ENCODE assay signal across 31 cellular contexts in the genomic region with DNA sequence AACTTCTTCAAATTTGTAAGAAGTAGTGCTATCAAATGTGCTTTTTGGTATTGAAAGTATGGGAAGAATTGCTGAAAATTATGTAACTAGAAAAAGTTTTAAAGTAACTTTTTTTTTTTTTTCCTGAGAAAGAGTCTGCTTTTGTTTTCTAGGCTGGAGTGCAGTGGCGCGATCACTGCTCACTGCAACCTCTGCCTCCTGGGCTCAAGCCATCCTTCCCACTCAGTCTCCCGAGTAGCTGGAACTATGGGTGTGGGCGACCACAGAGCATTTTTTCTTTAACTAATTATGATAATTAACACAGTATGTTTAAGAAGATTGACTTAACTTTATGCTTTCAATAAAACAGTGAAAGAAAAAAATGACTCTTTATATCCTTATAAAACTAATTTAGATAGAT. TPM values are rescaled to one million over a fixed set of nuclear protein-coding genes. Genes with fewer than 3 reads are reported as not detected.
"Had no signal": no experiment of that assay in that cellular context is flagged by ENCODE, and none has a peak within 500 bp of the region (broad histone marks: within the 10 kb centered on the region; RNA-seq: fewer than 3 reads in every experiment).

No MANE protein-coding gene starts in this region.

- H3K4me2 ChIP-seq: neural progenitor cell had no signal

- H3K27ac Mint-ChIP-seq: activated CD4-positive, alpha-beta memory T cell treated with anti-CD3 and anti-CD28 coated beads, Interleukin-2, amount 10 ng/mL, durations not matched to agents 7 days and 5 days; activated CD4-positive, alpha-beta T cell treated with anti-CD3 and anti-CD28 coated beads, Interleukin-2, amount 10 ng/mL, durations not matched to agents 7 days and 5 days; activated T-cell treated with anti-CD3 and anti-CD28 coated beads, Interleukin-2, amount 50 U/mL, for 24 hours; activated T-helper 17 cell treated with anti-CD3 and anti-CD28 coated beads, Interleukin-2, amount 50 U/mL, for 72 hours; dendritic cell treated with granulocyte-macrophage colony-stimulating factor and Interleukin-4, amounts not matched to agents 40 ng/mL and 50 ng/mL, for 4 days; natural killer cell; neural progenitor cell; stimulated activated naive B cell treated with anti-CD40 and anti-IgM and Interleukin-4, amounts not matched to agents 10 μg/mL and 1 μg/mL and 100 μg/mL, for 72 hours; T-helper 17 cell; WTC11 had no signal

- H3K27me3 Mint-ChIP-seq: activated CD4-positive, alpha-beta memory T cell treated with anti-CD3 and anti-CD28 coated beads, Interleukin-2, amount 10 ng/mL, durations not matched to agents 7 days and 5 days; activated CD4-positive, alpha-beta T cell treated with anti-CD3 and anti-CD28 coated beads, Interleukin-2, amount 10 ng/mL, durations not matched to agents 7 days and 5 days; activated T-cell treated with anti-CD3 and anti-CD28 coated beads, Interleukin-2, amount 50 U/mL, for 24 hours; activated T-helper 17 cell treated with anti-CD3 and anti-CD28 coated beads, Interleukin-2, amount 50 U/mL, for 72 hours; central memory CD8-positive, alpha-beta T cell; dendritic cell treated with granulocyte-macrophage colony-stimulating factor and Interleukin-4, amounts not matched to agents 40 ng/mL and 50 ng/mL, for 4 days; stimulated activated naive B cell treated with anti-CD40 and anti-IgM and Interleukin-4, amounts not matched to agents 10 μg/mL and 1 μg/mL and 100 μg/mL, for 72 hours; T-helper 17 cell had no signal

- ATAC-seq: activated T-helper 17 cell treated with anti-CD3 and anti-CD28 coated beads, Interleukin-2, amount 50 U/mL, for 72 hours; lower lobe of right lung; natural killer cell; stimulated activated naive B cell treated with anti-CD40 and anti-IgM and Interleukin-4, amounts not matched to agents 10 μg/mL and 1 μg/mL and 100 μg/mL, for 72 hours; T-helper 17 cell; WTC11 had no signal

- H3K4me3 Mint-ChIP-seq: activated CD4-positive, alpha-beta memory T cell treated with anti-CD3 and anti-CD28 coated beads, Interleukin-2, amount 10 ng/mL, durations not matched to agents 7 days and 5 days; activated CD4-positive, alpha-beta T cell treated with anti-CD3 and anti-CD28 coated beads, Interleukin-2, amount 10 ng/mL, durations not matched to agents 7 days and 5 days; activated T-cell treated with anti-CD3 and anti-CD28 coated beads, Interleukin-2, amount 50 U/mL, for 24 hours; activated T-helper 17 cell treated with anti-CD3 and anti-CD28 coated beads, Interleukin-2, amount 50 U/mL, for 72 hours; central memory CD8-positive, alpha-beta T cell; dendritic cell treated with granulocyte-macrophage colony-stimulating factor and Interleukin-4, amounts not matched to agents 40 ng/mL and 50 ng/mL, for 4 days; natural killer cell; neural progenitor cell; stimulated activated naive B cell treated with anti-CD40 and anti-IgM and Interleukin-4, amounts not matched to agents 10 μg/mL and 1 μg/mL and 100 μg/mL, for 72 hours; T-helper 17 cell; WTC11 had no signal

- DNase-seq: activated CD4-positive, alpha-beta memory T cell treated with anti-CD3 and anti-CD28 coated beads, Interleukin-2, amount 10 ng/mL, durations not matched to agents 7 days and 5 days; activated CD4-positive, alpha-beta T cell treated with anti-CD3 and anti-CD28 coated beads for 1 hour; activated CD4-positive, alpha-beta T cell treated with anti-CD3 and anti-CD28 coated beads, Interleukin-2, amount 10 ng/mL, durations not matched to agents 7 days and 5 days; activated CD8-positive, alpha-beta memory T cell treated with anti-CD3 and anti-CD28 coated beads, Interleukin-2, amount 50 U/mL, for 48 hours; activated gamma-delta T cell treated with Interleukin-2 at 50 U/mL for 16 hours; activated naive CD4-positive, alpha-beta T cell treated with anti-CD3 and anti-CD28 coated beads, Interleukin-2, amount 50 U/mL, for 16 hours; activated T-cell treated with anti-CD3 and anti-CD28 coated beads, Interleukin-2, amount 50 U/mL, for 24 hours; amygdala; effector CD4-positive, alpha-beta T cell; glutamatergic neuron; hippocampal formation; kidney; lower lobe of right lung; mesendoderm; natural killer cell; sigmoid colon; small intestine; stimulated activated CD4-positive, alpha-beta T cell treated with anti-CD3 and anti-CD28 coated beads, Interleukin-1b, Interleukin-23, amount 100 ng/mL, for 48 hours; stimulated activated naive B cell treated with anti-CD40 and anti-IgM and Interleukin-4, amounts not matched to agents 10 μg/mL and 1 μg/mL and 100 μg/mL, for 72 hours; SW 1271; T-helper 17 cell; tibial artery had no signal

- H3K36me3 Mint-ChIP-seq: natural killer cell, neural progenitor cell, WTC11 had no signal

- H3K36me3 ChIP-seq: esophagus muscularis mucosa, lower lobe of right lung, neural progenitor cell, sigmoid colon, stomach, tibial artery had no signal

- H3K4me3 ChIP-seq: esophagus muscularis mucosa, lower lobe of right lung, neural progenitor cell, sigmoid colon, stomach, tibial artery had no signal

- H3K9ac ChIP-seq: neural progenitor cell had no signal

- H3K4me1 ChIP-seq: esophagus muscularis mucosa, lower lobe of right lung, sigmoid colon, tibial artery had no signal

- H3K27ac ChIP-seq: esophagus muscularis mucosa, lower lobe of right lung, neural progenitor cell, sigmoid colon, stomach, tibial artery had no signal

- H3K9me3 Mint-ChIP-seq: activated CD4-positive, alpha-beta memory T cell treated with anti-CD3 and anti-CD28 coated beads, Interleukin-2, amount 10 ng/mL, durations not matched to agents 7 days and 5 days; activated CD4-positive, alpha-beta T cell treated with anti-CD3 and anti-CD28 coated beads, Interleukin-2, amount 10 ng/mL, durations not matched to agents 7 days and 5 days; dendritic cell treated with granulocyte-macrophage colony-stimulating factor and Interleukin-4, amounts not matched to agents 40 ng/mL and 50 ng/mL, for 4 days; neural progenitor cell had no signal

- H2AFZ ChIP-seq: neural progenitor cell had no signal

- H3K27me3 ChIP-seq: esophagus muscularis mucosa, neural progenitor cell, sigmoid colon, stomach, tibial artery had no signal

- H3K4me1 Mint-ChIP-seq: activated CD4-positive, alpha-beta memory T cell treated with anti-CD3 and anti-CD28 coated beads, Interleukin-2, amount 10 ng/mL, durations not matched to agents 7 days and 5 days; activated CD4-positive, alpha-beta T cell treated with anti-CD3 and anti-CD28 coated beads, Interleukin-2, amount 10 ng/mL, durations not matched to agents 7 days and 5 days; activated T-helper 17 cell treated with anti-CD3 and anti-CD28 coated beads, Interleukin-2, amount 50 U/mL, for 72 hours; central memory CD8-positive, alpha-beta T cell; natural killer cell; stimulated activated naive B cell treated with anti-CD40 and anti-IgM and Interleukin-4, amounts not matched to agents 10 μg/mL and 1 μg/mL and 100 μg/mL, for 72 hours; T-helper 17 cell had no signal

- H3K9me3 ChIP-seq: esophagus muscularis mucosa, lower lobe of right lung, sigmoid colon, stomach, tibial artery had no signal

RNA-seq across cellular contexts. Expression of a gene that starts 38.4 kb away (rescaled TPM):
- total RNA-seq: activated CD4-positive, alpha-beta memory T cell treated with anti-CD3 and anti-CD28 coated beads, Interleukin-2, amount 10 ng/mL, durations not matched to agents 7 days and 5 days; activated CD4-positive, alpha-beta T cell treated with anti-CD3 and anti-CD28 coated beads, Interleukin-2, amount 10 ng/mL, durations not matched to agents 7 days and 5 days; activated T-helper 17 cell treated with anti-CD3 and anti-CD28 coated beads, Interleukin-2, amount 50 U/mL, for 72 hours; mononuclear cell; natural killer cell; renal cortical epithelial cell; T-helper 17 cell; WTC11 had no signal
